In genomic region chr1:110235839-110236682, GRCh38 we compare ENCODE assay signal across 1 cellular context.
TF ChIP-seq lines count a peak whose summit lies in the region.

No MANE protein-coding gene starts in this region.

TF ChIP-seq in IMR-90, 13 proteins besides CTCF, POLR2A, EP300 and RAD21 (continued from another document):
- no peak for TF ChIP-seq USF2 (IDR thresholded peaks at IDR 0.05; ENCODE audit: low read depth, low read length)
- TF ChIP-seq SMC3 (IDR thresholded peaks at IDR 0.05; ENCODE audit: low read depth, low read length) = 0 out of 2 replicates have a peak, but pooled peaks have one; percentile 4
